7 cellular contexts compared by ENCODE assay signal in the genomic region with DNA sequence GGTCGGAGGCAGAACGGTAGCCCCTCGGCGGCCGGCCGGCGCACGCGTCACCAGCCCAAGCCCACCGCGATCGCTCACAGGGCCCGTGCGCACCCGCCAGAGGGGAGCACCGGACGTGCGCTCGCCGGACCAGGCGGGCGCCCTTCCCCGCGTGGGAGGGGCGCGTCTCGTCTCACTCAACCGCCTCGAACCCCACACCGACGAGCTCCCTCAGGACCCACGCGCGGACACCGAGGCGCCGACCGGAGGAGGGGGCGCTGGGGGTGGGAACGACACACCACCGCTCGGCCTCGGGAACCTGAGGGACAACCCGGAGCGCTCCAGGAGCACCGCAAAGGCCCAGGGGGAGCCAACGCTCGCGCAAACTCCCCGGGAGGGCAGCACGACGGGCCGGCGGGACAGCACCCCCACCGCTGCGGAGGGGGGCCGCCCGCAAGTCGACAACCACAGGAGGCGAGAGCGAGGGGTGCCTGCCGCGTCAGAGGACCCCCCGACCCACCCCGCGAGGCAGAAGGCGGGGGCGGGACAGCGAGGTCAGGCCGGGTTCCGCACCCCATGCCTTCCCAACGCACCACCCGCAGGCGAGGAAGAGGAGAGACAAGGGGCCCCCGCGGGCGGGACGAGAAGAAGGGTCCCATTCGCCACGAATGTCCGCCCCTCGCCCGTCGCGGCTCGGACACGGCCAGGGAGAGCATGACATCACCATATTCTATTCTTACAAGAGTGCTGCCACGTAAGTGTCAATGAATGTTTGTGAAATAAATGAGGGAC.
DNase-seq lines count a peak whose midpoint lies in the region; ATAC-seq and TF ChIP-seq lines count a peak whose summit lies in the region.

No MANE protein-coding gene starts in this region.

- H3K36me3 Mint-ChIP-seq in activated naive CD4-positive, alpha-beta T cell treated with anti-CD3 and anti-CD28 coated beads for 36 hours (ENCODE audit: low read depth): no peaks in the 10 kb centered on the region

- H3K27me3 ChIP-seq in MG63: no peaks in the 10 kb centered on the region
- peaks cover 5 to 51% (median 23%) of the 10 kb centered on the region in 3 donors for H3K27me3 ChIP-seq in stomach

- TF ChIP-seq POLR2A in stomach (IDR thresholded peaks at IDR 0.05): no peak

- TF ChIP-seq CTCF in stomach (IDR thresholded peaks at IDR 0.05): no peak

- intact Hi-C loops in activated naive CD4-positive, alpha-beta T cell treated with anti-CD3 and anti-CD28 coated beads for 36 hours (cut with micrococcal nuclease): loop anchor here (5.0 kb wide), 1 partner anchor 133 kb away; no protein-coding TSS in a partner anchor
- intact Hi-C loops in stomach (cut with DNase I; ENCODE audit: low total_unique reads): no loop called here

- H3K27ac Mint-ChIP-seq in activated naive CD4-positive, alpha-beta T cell treated with anti-CD3 and anti-CD28 coated beads for 36 hours: no peak overlapping the region

- no peak for ATAC-seq in GM21515 (IDR thresholded peaks at IDR 0.05; ENCODE audit: unreplicated experiment)
- ATAC-seq in HG03521 (IDR thresholded peaks at IDR 0.05; ENCODE audit: unreplicated experiment): no peak

- CTCF ChIA-PET in activated naive CD4-positive, alpha-beta T cell treated with anti-CD3 and anti-CD28 coated beads for 36 hours (lab: Charles Lee): no interaction called here

- H3K27me3 Mint-ChIP-seq in activated naive CD4-positive, alpha-beta T cell treated with anti-CD3 and anti-CD28 coated beads for 36 hours (ENCODE audit: low read depth): peaks cover 4% of the 10 kb centered on the region

- H3K9me3 Mint-ChIP-seq in activated naive CD4-positive, alpha-beta T cell treated with anti-CD3 and anti-CD28 coated beads for 36 hours: peaks cover 3% of the 10 kb centered on the region

- H3K4me1 ChIP-seq in stomach: peaks cover 5 to 19% (median 13%) of the 10 kb centered on the region in 4 donors

- DNase-seq in MG63 (peak; percentile 9), iPS-NIHi11 (ENCODE audit: low spot score) (peak; percentile 37), stomach (no peak), medulla oblongata (ENCODE audit: extremely low spot score) (no peak)
- DNase-seq in activated naive CD4-positive, alpha-beta T cell treated with anti-CD3 and anti-CD28 coated beads for 36 hours: peak; percentile 26

- no peak overlapping the region for H3K27ac ChIP-seq in stomach

- TF ChIP-seq EP300 in stomach (IDR thresholded peaks at IDR 0.05): no peak

- H3K4me3 ChIP-seq in MG63: no peak overlapping the region
- peak overlapping the region in 3 of 4 donors; percentile 3 to 33 (median 31) for H3K4me3 ChIP-seq in stomach

- no peaks in the 10 kb centered on the region for H3K9me3 ChIP-seq in MG63
- H3K9me3 ChIP-seq in stomach: peaks cover 0 to 23% (median 0%) of the 10 kb centered on the region in 4 donors

- peaks cover 19% of the 10 kb centered on the region for H3K4me1 Mint-ChIP-seq in activated naive CD4-positive, alpha-beta T cell treated with anti-CD3 and anti-CD28 coated beads for 36 hours (ENCODE audit: low read depth)

- H3K4me3 Mint-ChIP-seq in activated naive CD4-positive, alpha-beta T cell treated with anti-CD3 and anti-CD28 coated beads for 36 hours: peak overlapping the region; percentile 36

- H3K36me3 ChIP-seq in MG63: no peaks in the 10 kb centered on the region
- no peaks in the 10 kb centered on the region for H3K36me3 ChIP-seq in stomach

- 9 to 30% (median 9%) methylated on average over 7 to 88 of the region's 88 CpGs for WGBS in stomach, 5 donors

Comparison
In these comparisons a context has a peak if more than half of its experiments do, and no peak if none do; other contexts are left out.
1. DNase-seq: peak in MG63 (single experiment), activated naive CD4-positive, alpha-beta T cell treated with anti-CD3 and anti-CD28 coated beads for 36 hours (single experiment) and iPS-NIHi11 (single experiment); none in stomach (single experiment) and medulla oblongata (single experiment).